ENCODE assay signal across 8 cellular contexts in the genomic region with DNA sequence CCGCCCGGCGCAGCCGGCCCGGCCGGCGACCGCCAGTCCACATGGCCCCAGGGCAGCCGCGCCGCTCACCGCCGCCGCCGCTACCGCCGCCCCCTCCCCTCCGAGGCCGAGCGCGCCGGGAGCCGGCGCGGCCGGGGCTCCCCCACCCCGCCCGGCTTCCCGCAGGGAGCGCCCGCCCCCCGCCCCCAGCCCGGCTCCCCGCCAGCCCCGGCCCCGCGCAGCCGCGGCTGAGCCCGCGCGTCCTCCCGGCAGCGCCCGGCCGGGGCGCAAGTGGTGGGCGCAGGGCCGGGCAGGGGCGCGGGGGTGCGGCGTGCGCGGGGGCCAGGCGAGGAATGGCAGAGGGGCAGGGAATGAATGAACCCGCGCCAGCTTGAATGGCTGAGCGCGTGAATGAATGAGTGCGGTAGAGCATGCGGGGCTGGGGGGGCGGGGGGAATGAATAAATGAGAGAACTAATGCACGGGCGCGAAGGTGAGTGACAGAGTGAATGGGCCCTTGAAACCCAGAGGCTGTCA. TPM values are rescaled to one million over a fixed set of nuclear protein-coding genes. Genes with fewer than 3 reads are reported as not detected.
DNase-seq lines count a peak whose midpoint lies in the region; ATAC-seq and TF ChIP-seq lines count a peak whose summit lies in the region.

A gene with protein sequence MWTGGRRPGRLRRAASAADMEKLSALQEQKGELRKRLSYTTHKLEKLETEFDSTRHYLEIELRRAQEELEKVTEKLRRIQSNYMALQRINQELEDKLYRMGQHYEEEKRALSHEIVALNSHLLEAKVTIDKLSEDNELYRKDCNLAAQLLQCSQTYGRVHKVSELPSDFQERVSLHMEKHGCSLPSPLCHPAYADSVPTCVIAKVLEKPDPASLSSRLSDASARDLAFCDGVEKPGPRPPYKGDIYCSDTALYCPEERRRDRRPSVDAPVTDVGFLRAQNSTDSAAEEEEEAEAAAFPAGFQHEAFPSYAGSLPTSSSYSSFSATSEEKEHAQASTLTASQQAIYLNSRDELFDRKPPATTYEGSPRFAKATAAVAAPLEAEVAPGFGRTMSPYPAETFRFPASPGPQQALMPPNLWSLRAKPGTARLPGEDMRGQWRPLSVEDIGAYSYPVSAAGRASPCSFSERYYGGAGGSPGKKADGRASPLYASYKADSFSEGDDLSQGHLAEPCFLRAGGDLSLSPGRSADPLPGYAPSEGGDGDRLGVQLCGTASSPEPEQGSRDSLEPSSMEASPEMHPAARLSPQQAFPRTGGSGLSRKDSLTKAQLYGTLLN (minus strand): TSS at position 170 of the 515 bp plus-strand sequence. CDS start 127 bp downstream, at position 43.

- intact Hi-C loops in natural killer cell (cut with micrococcal nuclease) = no loop called here

- no peak for ATAC-seq in natural killer cell

- peak within 1 kb of the TSS; percentile 49 for H3K4me3 Mint-ChIP-seq in natural killer cell

- no peak for DNase-seq in AG10803 (ENCODE audit: low read depth)
- no peak for DNase-seq in LNCaP clone FGC (ENCODE audit: low read depth)
- no peak for DNase-seq in effector memory CD4-positive, alpha-beta T cell
- DNase-seq in natural killer cell = no peak
- no peak for DNase-seq in NCI-H2029 treated with DMSO at 0.1 percent for 48 hours (lab: John Stamatoyannopoulos, UW)
- no peak for DNase-seq in middle frontal gyrus (ENCODE audit: extremely low spot score, low spot score)
- DNase-seq in NCI-H1092 (lab: John Stamatoyannopoulos, UW) = no peak
- DNase-seq in dedifferentiated amniotic fluid mesenchymal stem cell (ENCODE audit: extremely low spot score) = no peak

- no peak within 1 kb of the TSS for H3K27ac Mint-ChIP-seq in natural killer cell

- H3K27ac ChIP-seq in effector memory CD4-positive, alpha-beta T cell (ENCODE audit: insufficient read depth, low read length, poor library complexity, severe bottlenecking) = no peak within 1 kb of the TSS

- peak within 1 kb of the TSS; percentile 22 for H3K4me3 ChIP-seq in AG10803 (ENCODE audit: low read length)
- H3K4me3 ChIP-seq in LNCaP clone FGC (ENCODE audit: low read depth, low read length) = peak within 1 kb of the TSS; percentile 41
- H3K4me3 ChIP-seq in effector memory CD4-positive, alpha-beta T cell (ENCODE audit: insufficient read depth, low read depth, low read length, poor library complexity, severe bottlenecking) = peak within 1 kb of the TSS; percentile 58

- H3K36me3 Mint-ChIP-seq in natural killer cell = no peaks in the 10 kb centered on the region

- H3K36me3 ChIP-seq in effector memory CD4-positive, alpha-beta T cell (ENCODE audit: control insufficient read depth, insufficient read depth, low read length) = no peaks in the 10 kb centered on the region

- no peaks in the 10 kb centered on the region for H3K27me3 ChIP-seq in effector memory CD4-positive, alpha-beta T cell (replicated peaks; ENCODE audit: control insufficient read depth, insufficient read depth, low read length, poor library complexity, severe bottlenecking)

- no peaks in the 10 kb centered on the region for H3K4me1 Mint-ChIP-seq in natural killer cell

- peaks cover 9% of the 10 kb centered on the region for H3K4me1 ChIP-seq in effector memory CD4-positive, alpha-beta T cell (ENCODE audit: control insufficient read depth, insufficient read depth, low read length, poor library complexity, severe bottlenecking)

- no peaks in the 10 kb centered on the region for H3K9me3 ChIP-seq in effector memory CD4-positive, alpha-beta T cell (ENCODE audit: control insufficient read depth, low read length)

- TF ChIP-seq CTCF in AG10803 (conservative IDR thresholded peaks at IDR 0.05; ENCODE audit: low read length) = no peak
- TF ChIP-seq CTCF in LNCaP clone FGC (IDR thresholded peaks at IDR 0.05; ENCODE audit: control insufficient read depth, extremely low read depth, insufficient read depth) = no peak
- no peak for TF ChIP-seq CTCF in natural killer cell (IDR thresholded peaks at IDR 0.05)

- peaks cover 30 to 41% of the 10 kb centered on the region in 2 donors for H3K27me3 Mint-ChIP-seq in natural killer cell (ENCODE audit: low read depth in 2 of 2)

- H3K9me3 Mint-ChIP-seq in natural killer cell = no peaks in the 10 kb centered on the region

RNA-seq across cellular contexts. Expression of the gene that starts here (rescaled TPM):
- total RNA-seq in natural killer cell = 1 to 10 TPM in 1 of 3 donors, under 1 TPM in 1, not detected in 1; 0.11 to 1.3 TPM
